In the genomic region with DNA sequence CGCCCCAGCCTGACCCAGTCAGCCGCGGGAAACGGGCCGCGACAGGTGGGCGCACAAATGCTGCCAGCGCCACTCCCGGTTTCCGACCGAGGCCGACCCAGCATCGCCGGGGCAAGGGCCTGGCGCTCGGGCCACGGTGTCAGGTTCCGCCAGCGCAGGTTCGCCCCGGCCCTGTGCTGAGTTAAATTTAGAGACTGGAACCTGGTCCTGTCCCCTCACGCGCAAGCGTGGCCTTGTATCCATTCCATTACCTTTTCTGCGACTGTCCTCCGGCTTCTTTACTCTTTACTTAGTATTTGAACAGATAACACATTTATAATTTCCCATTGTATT, we compare ENCODE assay signal across 7 cellular contexts. TPM values are rescaled to one million over a fixed set of nuclear protein-coding genes. Genes with fewer than 3 reads are reported as not detected.
DNase-seq lines count a peak whose midpoint lies in the region; ATAC-seq, FAIRE-seq and TF ChIP-seq lines count a peak whose summit lies in the region.
"Had no signal": no experiment of that assay in that cellular context is flagged by ENCODE, and none has a peak within 500 bp of the region (broad histone marks: within the 10 kb centered on the region; RNA-seq: fewer than 3 reads in every experiment).

No MANE protein-coding gene starts in this region.

- H3K27me3 ChIP-seq in PC-3 (ENCODE audit: low read length) (no peaks in the 10 kb centered on the region), esophagus squamous epithelium (no peaks in the 10 kb centered on the region), spleen (replicated peaks in 1 of 7) (peaks cover 0 to 40% (median 11%) of the 10 kb centered on the region in 7 donors), adrenal gland (no peaks in the 10 kb centered on the region)

- H3K9ac ChIP-seq in PC-3 (ENCODE audit: low read length) = 0 out of 2 replicates have a peak overlapping the region, but pooled peaks have one; percentile 41

- FAIRE-seq in RCC 7860 (lab: Jason Lieb, UNC) = no peak

- peak overlapping the region; percentile 85 for H3K4me3 ChIP-seq in PC-3 (ENCODE audit: low read length)
- H3K4me3 ChIP-seq in esophagus squamous epithelium = peak overlapping the region; percentile 53 to 87 (median 84)
- peak overlapping the region; percentile 58 to 89 (median 68) for H3K4me3 ChIP-seq in spleen
- peak overlapping the region in 2 of 4 donors; percentile 35 to 53 for H3K4me3 ChIP-seq in adrenal gland

- H3K4me1 ChIP-seq in PC-3 (ENCODE audit: insufficient read depth, low read length) (peaks cover 18% of the 10 kb centered on the region), esophagus squamous epithelium (peaks cover 13 to 67% (median 32%) of the 10 kb centered on the region in 3 donors), spleen (peaks cover 17 to 56% (median 48%) of the 10 kb centered on the region in 6 donors), adrenal gland (replicated peaks in 1 of 2) (peaks cover 18 to 22% of the 10 kb centered on the region in 2 donors)

- intact Hi-C loops in PC-3 (cut with micrococcal nuclease) = no loop called here
- intact Hi-C loops in esophagus squamous epithelium (cut with DNase I) = no loop called here
- intact Hi-C loops in spleen (cut with DNase I; ENCODE audit: low total_unique reads) = no loop called here
- intact Hi-C loops in adrenal gland (cut with DNase I) = no loop called here

- H3K27ac ChIP-seq in PC-3 (ENCODE audit: low read length) = no peak overlapping the region
- H3K27ac ChIP-seq in esophagus squamous epithelium = peak overlapping the region; percentile 83 to 91 (median 90)
- peak overlapping the region in 3 of 8 donors; percentile 53 to 71 (median 59) for H3K27ac ChIP-seq in spleen
- H3K27ac ChIP-seq in adrenal gland = peak overlapping the region in 2 of 5 donors; percentile 63 to 66

- DNase-seq in PC-3 (no peak), esophagus squamous epithelium (lab: John Stamatoyannopoulos, UW) (no peak), spleen (no peak), adrenal gland (no peak), RCC 7860 (ENCODE audit: low spot score) (no peak)

- 5 to 6% methylated on average over 6 to 8 of the region's 26 CpGs for WGBS in esophagus squamous epithelium, 2 donors
- 2 to 5% (median 3%) methylated on average over 24 to 26 of the region's 26 CpGs for WGBS in spleen, 5 donors
- WGBS in adrenal gland, 4 donors = 6 to 10% (median 8%) methylated on average over 17 to 26 of the region's 26 CpGs

- ATAC-seq in PC-3 (peak; percentile 2), HG02884 (IDR thresholded peaks at IDR 0.05; ENCODE audit: unreplicated experiment) (no peak)

- TF ChIP-seq CTCF in PC-3 (conservative IDR thresholded peaks at IDR 0.05; ENCODE audit: low read depth, low read length) (no peak), esophagus squamous epithelium (IDR thresholded peaks at IDR 0.05) (no peak), spleen (IDR thresholded peaks at IDR 0.05 in 8 of 11, conservative IDR thresholded peaks at IDR 0.05 in 3 of 11) (no peak), adrenal gland (IDR thresholded peaks at IDR 0.05) (no peak)

- H4K20me1 ChIP-seq in PC-3 (ENCODE audit: low read length) = no peaks in the 10 kb centered on the region

- peaks cover 5% of the 10 kb centered on the region; the same call in 1 of the 2 replicates for H3K79me2 ChIP-seq in PC-3 (ENCODE audit: low read length)

- H2AFZ ChIP-seq in PC-3 (ENCODE audit: low read length) = peak overlapping the region; percentile 95

- CTCF ChIA-PET in PC-3 (lab: Charles Lee) = no interaction called here

- no peaks in the 10 kb centered on the region for H3K9me2 ChIP-seq in PC-3 (replicated peaks; ENCODE audit: low read length)

- H3K4me2 ChIP-seq in PC-3 (ENCODE audit: low read length) = peak overlapping the region; percentile 85

- POLR2A ChIA-PET in PC-3 (lab: Charles Lee; ENCODE audit: unreplicated experiment) = interaction anchor here (0.9 kb wide), 1 partner anchor 14 kb away, joined by 3 read pairs; no protein-coding TSS in a partner anchor

- H3K9me3 ChIP-seq in PC-3 (ENCODE audit: low read length) (no peaks in the 10 kb centered on the region), esophagus squamous epithelium (no peaks in the 10 kb centered on the region), spleen (peaks cover 0 to 10% (median 0%) of the 10 kb centered on the region in 8 donors), adrenal gland (replicated peaks in 1 of 3) (no peaks in the 10 kb centered on the region)

- no peaks in the 10 kb centered on the region for H3K36me3 ChIP-seq in PC-3 (ENCODE audit: low read depth, low read length)
- H3K36me3 ChIP-seq in esophagus squamous epithelium = peaks cover 0 to 8% (median 4%) of the 10 kb centered on the region in 3 donors
- H3K36me3 ChIP-seq in spleen = no peaks in the 10 kb centered on the region
- no peaks in the 10 kb centered on the region for H3K36me3 ChIP-seq in adrenal gland (replicated peaks in 1 of 2)

- no peak for TF ChIP-seq POLR2A in esophagus squamous epithelium (IDR thresholded peaks at IDR 0.05)
- TF ChIP-seq POLR2A in spleen (IDR thresholded peaks at IDR 0.05) = no peak
- no peak for TF ChIP-seq POLR2A in adrenal gland (IDR thresholded peaks at IDR 0.05)

- BruUV-seq in PC-3 (replicated peaks; lab: Mats Ljungman, UMichigan) = no TSS peak

- H3F3A ChIP-seq in PC-3 (ENCODE audit: low read length, unreplicated experiment) = no peaks in the 10 kb centered on the region

RNA-seq across cellular contexts. Expression of gene TRIM7, which starts 0.4 kb away (rescaled TPM):
- total RNA-seq in PC-3 (2014; rRNA removed) = 28.1 and 44.1 TPM in 2 replicates
- total RNA-seq in esophagus squamous epithelium = 10 to 100 TPM; 44.8 to 80.6 (median 54.5) TPM
- 1 to 10 TPM in 6 of 7 donors, under 1 TPM in 1; 0.81 to 3.9 (median 1.9) TPM for total RNA-seq in spleen
- polyA plus RNA-seq in spleen = 1 to 10 TPM; 1.0 to 1.3 (median 1.2) TPM
- 1 to 10 TPM in 7 of 8 donors, under 1 TPM in 1; 0.78 to 6.3 (median 4.4) TPM for total RNA-seq in adrenal gland
- 1 to 10 TPM; 2.1 to 5.3 (median 3.4) TPM for polyA plus RNA-seq in adrenal gland

RNA-seq across cellular contexts. Expression of gene TRIM41, which starts 17.7 kb away (rescaled TPM):
- total RNA-seq in PC-3 (2014; rRNA removed) = 18.7 and 26.8 TPM in 2 replicates
- total RNA-seq in esophagus squamous epithelium = 10 to 100 TPM; 12.0 to 22.1 (median 13.8) TPM
- 10 to 100 TPM; 14.3 to 34.1 (median 26.6) TPM for total RNA-seq in spleen
- polyA plus RNA-seq in spleen = 10 to 100 TPM; 12.5 to 25.0 (median 24.1) TPM
- 10 to 100 TPM; 15.6 to 41.6 (median 19.6) TPM for total RNA-seq in adrenal gland
- polyA plus RNA-seq in adrenal gland = 10 to 100 TPM; 13.3 to 56.2 (median 28.1) TPM

RNA-seq across cellular contexts. Expression of gene RACK1, which starts 38.3 kb away (rescaled TPM):
- total RNA-seq in PC-3 (2014; rRNA removed) = 2,587 and 3,047 TPM in 2 replicates
- 1,000 to 10,000 TPM; 1,705 to 2,735 (median 2,064) TPM for total RNA-seq in esophagus squamous epithelium
- total RNA-seq in spleen = 1,000 to 10,000 TPM; 1,202 to 2,949 (median 1,651) TPM
- 1,000 to 10,000 TPM; 2,379 to 3,598 (median 2,966) TPM for polyA plus RNA-seq in spleen
- total RNA-seq in adrenal gland = 1,000 to 10,000 TPM; 1,373 to 3,641 (median 2,189) TPM
- polyA plus RNA-seq in adrenal gland = 1,000 to 10,000 TPM; 1,252 to 2,399 (median 1,718) TPM

RNA-seq across cellular contexts. Expression of gene TRIM52, which starts 55.6 kb away (rescaled TPM):
- total RNA-seq in PC-3 (2014; rRNA removed) (4.4 and 8.9 TPM in 2 replicates), esophagus squamous epithelium (10 to 100 TPM in 1 of 4 donors, 1 to 10 TPM in 3; 2.0 to 11.1 (median 3.3) TPM), spleen (10 to 100 TPM; 18.9 to 44.0 (median 22.5) TPM), adrenal gland (10 to 100 TPM in 5 of 8 donors, 1 to 10 TPM in 3; 7.8 to 19.1 (median 11.8) TPM)
- polyA plus RNA-seq in spleen (10 to 100 TPM; 11.6 to 19.7 (median 18.4) TPM), adrenal gland (10 to 100 TPM; 12.8 to 23.9 (median 14.4) TPM)

RNA-seq across cellular contexts. Expression of gene OR2V2, which starts 58.0 kb away (rescaled TPM):
- total RNA-seq in PC-3 (2014; rRNA removed) = not detected in 2 replicates
- not detected for total RNA-seq in esophagus squamous epithelium
- total RNA-seq in spleen = not detected
- polyA plus RNA-seq in spleen = not detected
- not detected for total RNA-seq in adrenal gland
- polyA plus RNA-seq in adrenal gland = not detected
- total RNA-seq: left cardiac atrium had no signal
